Comparison of ENCODE assay signal across 1 cellular context in genomic region chr1:229582011-229582694, GRCh38.
TF ChIP-seq lines count a peak whose summit lies in the region.

No MANE protein-coding gene starts in this region.

TF ChIP-seq in GM23338, 12 proteins besides CTCF, POLR2A, EP300 and RAD21:
- TF ChIP-seq ZNF331 (CRISPR knock-in tag; IDR thresholded peaks at IDR 0.05; ENCODE audit: low read depth) (no peak), JUNB (IDR thresholded peaks at IDR 0.05; ENCODE audit: unreplicated experiment) (no peak), STAT1 (IDR thresholded peaks at IDR 0.05; ENCODE audit: unreplicated experiment) (no peak), REST (IDR thresholded peaks at IDR 0.05; ENCODE audit: unreplicated experiment) (no peak), CREB1 (CRISPR knock-in tag; IDR thresholded peaks at IDR 0.05; ENCODE audit: low read depth) (no peak), EZH2 (IDR thresholded peaks at IDR 0.05; ENCODE audit: low read depth, unreplicated experiment) (no peak), EZH2phosphoT487 (IDR thresholded peaks at IDR 0.05; ENCODE audit: unreplicated experiment) (no peak)
- TF ChIP-seq, protein P1, sequence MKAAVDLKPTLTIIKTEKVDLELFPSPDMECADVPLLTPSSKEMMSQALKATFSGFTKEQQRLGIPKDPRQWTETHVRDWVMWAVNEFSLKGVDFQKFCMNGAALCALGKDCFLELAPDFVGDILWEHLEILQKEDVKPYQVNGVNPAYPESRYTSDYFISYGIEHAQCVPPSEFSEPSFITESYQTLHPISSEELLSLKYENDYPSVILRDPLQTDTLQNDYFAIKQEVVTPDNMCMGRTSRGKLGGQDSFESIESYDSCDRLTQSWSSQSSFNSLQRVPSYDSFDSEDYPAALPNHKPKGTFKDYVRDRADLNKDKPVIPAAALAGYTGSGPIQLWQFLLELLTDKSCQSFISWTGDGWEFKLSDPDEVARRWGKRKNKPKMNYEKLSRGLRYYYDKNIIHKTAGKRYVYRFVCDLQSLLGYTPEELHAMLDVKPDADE (IDR thresholded peaks at IDR 0.05), result no peak
